Comparison of ENCODE assay signal across 10 cellular contexts in the genomic region with DNA sequence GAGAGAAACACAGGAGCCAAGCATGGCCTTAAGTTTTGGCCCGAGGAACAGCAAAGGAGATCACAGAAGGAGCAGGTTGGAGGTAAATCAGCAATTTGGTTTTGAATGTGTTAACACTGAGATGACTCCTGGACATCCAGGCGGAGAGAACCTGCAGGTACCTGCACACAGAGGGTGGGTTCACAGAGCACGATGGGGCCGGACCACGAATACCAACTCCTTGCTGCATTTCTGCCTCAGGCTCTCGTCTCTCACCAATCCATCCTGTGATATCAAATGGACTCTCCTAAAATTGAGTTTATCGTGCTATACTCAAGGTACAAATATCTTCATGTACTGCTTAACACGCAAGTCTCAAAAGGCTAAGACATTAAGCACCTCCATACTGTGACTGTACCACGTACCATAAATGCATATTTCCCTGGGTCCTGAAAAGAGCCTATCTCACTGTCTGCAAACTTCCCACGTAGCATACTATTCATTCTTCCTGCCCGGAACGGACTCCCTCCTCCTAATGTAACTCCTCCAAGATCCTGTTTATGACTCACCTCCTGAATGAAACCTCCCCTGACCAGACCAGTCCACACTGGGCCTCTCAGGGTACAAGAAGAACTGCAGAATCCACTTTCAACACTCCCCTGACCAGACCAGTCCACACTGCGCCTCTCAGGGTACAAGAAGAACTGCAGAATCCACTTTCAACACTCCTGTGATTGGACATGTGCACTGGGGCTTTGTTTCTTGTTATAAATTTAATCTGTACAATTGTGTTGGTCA.
DNase-seq lines count a peak whose midpoint lies in the region; ATAC-seq and TF ChIP-seq lines count a peak whose summit lies in the region.
"Had no signal": no experiment of that assay in that cellular context is flagged by ENCODE, and none has a peak within 500 bp of the region (broad histone marks: within the 10 kb centered on the region; RNA-seq: fewer than 3 reads in every experiment).

No MANE protein-coding gene starts in this region.

- no peaks in the 10 kb centered on the region for H3K79me2 ChIP-seq in SK-N-SH (ENCODE audit: insufficient read depth)

- 52% methylated on average over 10 of the region's 13 CpGs for WGBS in SK-N-SH (ENCODE audit: low lambda C conversion rate)

- peak; percentile 26; the same call in 1 of the 2 replicates for TF ChIP-seq CTCF in SK-N-SH (IDR thresholded peaks at IDR 0.05)

- no peak for TF ChIP-seq RAD21 in SK-N-SH (IDR thresholded peaks at IDR 0.05; ENCODE audit: low read length)

- no peak overlapping the region for H3K4me3 ChIP-seq in SK-N-SH (ENCODE audit: low read depth in 2 of 2, low read length in 1 of 2)

- H3K9me2 ChIP-seq in SK-N-SH = no peaks in the 10 kb centered on the region

- peaks cover 2 to 41% of the 10 kb centered on the region in 2 experiments; a peak in 3 of 4 replicates for H3K4me1 ChIP-seq in SK-N-SH (ENCODE audit: control insufficient read depth in 1 of 2, insufficient read depth in 2 of 2, low read depth in 1 of 2, low read length in 1 of 2)

- no peak overlapping the region for H2AFZ ChIP-seq in SK-N-SH (ENCODE audit: low read depth)

- H3K27me3 ChIP-seq in SK-N-SH (ENCODE audit: insufficient read depth) = no peaks in the 10 kb centered on the region

- no peaks in the 10 kb centered on the region for H3K9me3 ChIP-seq in SK-N-SH

- peak overlapping the region; percentile 49; the same call in 1 of the 2 replicates for H3K9ac ChIP-seq in SK-N-SH

- POLR2A ChIA-PET in SK-N-SH (lab: Yijun Ruan, JAX) = no interaction called here

- peak; percentile 51 for DNase-seq in H4 (ENCODE audit: low spot score)
- peak; percentile 6 for DNase-seq in SK-N-SH
- DNase-seq in fibroblast of the conjunctiva (ENCODE audit: low read depth) = peak; percentile 45
- peak; percentile 96 for DNase-seq in renal cortical epithelial cell (ENCODE audit: low read depth)
- no peak for DNase-seq in UCSD-AML1 (lab: John Stamatoyannopoulos, UW; ENCODE audit: unreplicated experiment)
- DNase-seq: H7, natural killer cell had no signal

- peak overlapping the region; percentile 51; the same call in 1 of the 2 replicates for H3K4me2 ChIP-seq in SK-N-SH

- H3K36me3 ChIP-seq in SK-N-SH (replicated peaks in 1 of 2; ENCODE audit: control insufficient read depth in 1 of 2, insufficient read depth in 2 of 2, low read length in 1 of 2) = peaks cover 0 to 5% of the 10 kb centered on the region in 2 experiments

- CTCF ChIA-PET in SK-N-SH (lab: Yijun Ruan, JAX) = no interaction called here

- H3F3A ChIP-seq in SK-N-SH (replicated peaks; ENCODE audit: insufficient read depth) = peaks cover 16% of the 10 kb centered on the region

- H4K20me1 ChIP-seq in SK-N-SH (ENCODE audit: insufficient read depth) = no peaks in the 10 kb centered on the region

- TF ChIP-seq EP300 in SK-N-SH (IDR thresholded peaks at IDR 0.05; ENCODE audit: borderline replicate concordance in 1 of 2, low read depth in 1 of 2, low read length in 1 of 2) = peak in 1 of 2 experiments; percentile 71; a peak in 1 of 4 replicates

- peak overlapping the region; percentile 36 to 78; a peak in 3 of 4 replicates for H3K27ac ChIP-seq in SK-N-SH (ENCODE audit: low read depth in 2 of 2, low read length in 1 of 2)

- ATAC-seq in HG03095 (IDR thresholded peaks at IDR 0.05; ENCODE audit: unreplicated experiment) (no peak), HG03196 (IDR thresholded peaks at IDR 0.05; ENCODE audit: unreplicated experiment) (no peak), HG03139 (IDR thresholded peaks at IDR 0.05; ENCODE audit: unreplicated experiment) (no peak)
- ATAC-seq: natural killer cell had no signal

TF ChIP-seq in SK-N-SH, 30 proteins besides CTCF, POLR2A, EP300 and RAD21 (continues in another document):
- TF ChIP-seq NFIC (IDR thresholded peaks at IDR 0.05; ENCODE audit: borderline replicate concordance) (peak; percentile 19; the same call in 1 of the 2 replicates), FOXM1 (IDR thresholded peaks at IDR 0.05; ENCODE audit: low read depth) (no peak), MEF2A (IDR thresholded peaks at IDR 0.05; ENCODE audit: borderline replicate concordance, low read depth) (no peak), ELF1 (IDR thresholded peaks at IDR 0.05) (no peak; the same call in 1 of the 2 replicates), TEAD4 (IDR thresholded peaks at IDR 0.05; ENCODE audit: borderline replicate concordance, insufficient read depth) (peak; percentile 48; the same call in 1 of the 2 replicates), RXRA (IDR thresholded peaks at IDR 0.05; ENCODE audit: borderline replicate concordance, low read depth) (no peak), SIN3A (IDR thresholded peaks at IDR 0.05; ENCODE audit: borderline replicate concordance, low read depth, low read length) (no peak), CHD2 (IDR thresholded peaks at IDR 0.05; ENCODE audit: low read length, partially characterized antibody) (no peak), NRF1 (IDR thresholded peaks at IDR 0.05; ENCODE audit: low read depth, low read length) (no peak), JUND (IDR thresholded peaks at IDR 0.05) (peak; percentile 82), YY1 (IDR thresholded peaks at IDR 0.05; ENCODE audit: low read depth) (no peak), GABPA (IDR thresholded peaks at IDR 0.05; ENCODE audit: low read depth) (0 out of 2 replicates have a peak, but pooled peaks have one; percentile 8), RCOR1 (IDR thresholded peaks at IDR 0.05; ENCODE audit: low read length) (no peak)
- TF ChIP-seq, protein P1, sequence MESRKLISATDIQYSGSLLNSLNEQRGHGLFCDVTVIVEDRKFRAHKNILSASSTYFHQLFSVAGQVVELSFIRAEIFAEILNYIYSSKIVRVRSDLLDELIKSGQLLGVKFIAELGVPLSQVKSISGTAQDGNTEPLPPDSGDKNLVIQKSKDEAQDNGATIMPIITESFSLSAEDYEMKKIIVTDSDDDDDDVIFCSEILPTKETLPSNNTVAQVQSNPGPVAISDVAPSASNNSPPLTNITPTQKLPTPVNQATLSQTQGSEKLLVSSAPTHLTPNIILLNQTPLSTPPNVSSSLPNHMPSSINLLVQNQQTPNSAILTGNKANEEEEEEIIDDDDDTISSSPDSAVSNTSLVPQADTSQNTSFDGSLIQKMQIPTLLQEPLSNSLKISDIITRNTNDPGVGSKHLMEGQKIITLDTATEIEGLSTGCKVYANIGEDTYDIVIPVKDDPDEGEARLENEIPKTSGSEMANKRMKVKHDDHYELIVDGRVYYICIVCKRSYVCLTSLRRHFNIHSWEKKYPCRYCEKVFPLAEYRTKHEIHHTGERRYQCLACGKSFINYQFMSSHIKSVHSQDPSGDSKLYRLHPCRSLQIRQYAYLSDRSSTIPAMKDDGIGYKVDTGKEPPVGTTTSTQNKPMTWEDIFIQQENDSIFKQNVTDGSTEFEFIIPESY (IDR thresholded peaks at IDR 0.05; ENCODE audit: borderline replicate concordance, low read depth) = no peak
- TF ChIP-seq, protein P2, sequence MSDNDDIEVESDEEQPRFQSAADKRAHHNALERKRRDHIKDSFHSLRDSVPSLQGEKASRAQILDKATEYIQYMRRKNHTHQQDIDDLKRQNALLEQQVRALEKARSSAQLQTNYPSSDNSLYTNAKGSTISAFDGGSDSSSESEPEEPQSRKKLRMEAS (IDR thresholded peaks at IDR 0.05; ENCODE audit: low read depth) = peak; percentile 67; the same call in 1 of the 2 replicates
- TF ChIP-seq, protein P3, sequence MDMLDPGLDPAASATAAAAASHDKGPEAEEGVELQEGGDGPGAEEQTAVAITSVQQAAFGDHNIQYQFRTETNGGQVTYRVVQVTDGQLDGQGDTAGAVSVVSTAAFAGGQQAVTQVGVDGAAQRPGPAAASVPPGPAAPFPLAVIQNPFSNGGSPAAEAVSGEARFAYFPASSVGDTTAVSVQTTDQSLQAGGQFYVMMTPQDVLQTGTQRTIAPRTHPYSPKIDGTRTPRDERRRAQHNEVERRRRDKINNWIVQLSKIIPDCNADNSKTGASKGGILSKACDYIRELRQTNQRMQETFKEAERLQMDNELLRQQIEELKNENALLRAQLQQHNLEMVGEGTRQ (IDR thresholded peaks at IDR 0.05; ENCODE audit: borderline replicate concordance, low read depth, low read length) = no peak
- TF ChIP-seq, protein P4, sequence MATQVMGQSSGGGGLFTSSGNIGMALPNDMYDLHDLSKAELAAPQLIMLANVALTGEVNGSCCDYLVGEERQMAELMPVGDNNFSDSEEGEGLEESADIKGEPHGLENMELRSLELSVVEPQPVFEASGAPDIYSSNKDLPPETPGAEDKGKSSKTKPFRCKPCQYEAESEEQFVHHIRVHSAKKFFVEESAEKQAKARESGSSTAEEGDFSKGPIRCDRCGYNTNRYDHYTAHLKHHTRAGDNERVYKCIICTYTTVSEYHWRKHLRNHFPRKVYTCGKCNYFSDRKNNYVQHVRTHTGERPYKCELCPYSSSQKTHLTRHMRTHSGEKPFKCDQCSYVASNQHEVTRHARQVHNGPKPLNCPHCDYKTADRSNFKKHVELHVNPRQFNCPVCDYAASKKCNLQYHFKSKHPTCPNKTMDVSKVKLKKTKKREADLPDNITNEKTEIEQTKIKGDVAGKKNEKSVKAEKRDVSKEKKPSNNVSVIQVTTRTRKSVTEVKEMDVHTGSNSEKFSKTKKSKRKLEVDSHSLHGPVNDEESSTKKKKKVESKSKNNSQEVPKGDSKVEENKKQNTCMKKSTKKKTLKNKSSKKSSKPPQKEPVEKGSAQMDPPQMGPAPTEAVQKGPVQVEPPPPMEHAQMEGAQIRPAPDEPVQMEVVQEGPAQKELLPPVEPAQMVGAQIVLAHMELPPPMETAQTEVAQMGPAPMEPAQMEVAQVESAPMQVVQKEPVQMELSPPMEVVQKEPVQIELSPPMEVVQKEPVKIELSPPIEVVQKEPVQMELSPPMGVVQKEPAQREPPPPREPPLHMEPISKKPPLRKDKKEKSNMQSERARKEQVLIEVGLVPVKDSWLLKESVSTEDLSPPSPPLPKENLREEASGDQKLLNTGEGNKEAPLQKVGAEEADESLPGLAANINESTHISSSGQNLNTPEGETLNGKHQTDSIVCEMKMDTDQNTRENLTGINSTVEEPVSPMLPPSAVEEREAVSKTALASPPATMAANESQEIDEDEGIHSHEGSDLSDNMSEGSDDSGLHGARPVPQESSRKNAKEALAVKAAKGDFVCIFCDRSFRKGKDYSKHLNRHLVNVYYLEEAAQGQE (IDR thresholded peaks at IDR 0.05; ENCODE audit: low read depth, low read length) = no peak
- TF ChIP-seq, protein P5, sequence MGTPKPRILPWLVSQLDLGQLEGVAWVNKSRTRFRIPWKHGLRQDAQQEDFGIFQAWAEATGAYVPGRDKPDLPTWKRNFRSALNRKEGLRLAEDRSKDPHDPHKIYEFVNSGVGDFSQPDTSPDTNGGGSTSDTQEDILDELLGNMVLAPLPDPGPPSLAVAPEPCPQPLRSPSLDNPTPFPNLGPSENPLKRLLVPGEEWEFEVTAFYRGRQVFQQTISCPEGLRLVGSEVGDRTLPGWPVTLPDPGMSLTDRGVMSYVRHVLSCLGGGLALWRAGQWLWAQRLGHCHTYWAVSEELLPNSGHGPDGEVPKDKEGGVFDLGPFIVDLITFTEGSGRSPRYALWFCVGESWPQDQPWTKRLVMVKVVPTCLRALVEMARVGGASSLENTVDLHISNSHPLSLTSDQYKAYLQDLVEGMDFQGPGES (IDR thresholded peaks at IDR 0.05; ENCODE audit: low read depth, low read length) = no peak
